Comparison of ENCODE assay signal across 11 cellular contexts in the genomic region with DNA sequence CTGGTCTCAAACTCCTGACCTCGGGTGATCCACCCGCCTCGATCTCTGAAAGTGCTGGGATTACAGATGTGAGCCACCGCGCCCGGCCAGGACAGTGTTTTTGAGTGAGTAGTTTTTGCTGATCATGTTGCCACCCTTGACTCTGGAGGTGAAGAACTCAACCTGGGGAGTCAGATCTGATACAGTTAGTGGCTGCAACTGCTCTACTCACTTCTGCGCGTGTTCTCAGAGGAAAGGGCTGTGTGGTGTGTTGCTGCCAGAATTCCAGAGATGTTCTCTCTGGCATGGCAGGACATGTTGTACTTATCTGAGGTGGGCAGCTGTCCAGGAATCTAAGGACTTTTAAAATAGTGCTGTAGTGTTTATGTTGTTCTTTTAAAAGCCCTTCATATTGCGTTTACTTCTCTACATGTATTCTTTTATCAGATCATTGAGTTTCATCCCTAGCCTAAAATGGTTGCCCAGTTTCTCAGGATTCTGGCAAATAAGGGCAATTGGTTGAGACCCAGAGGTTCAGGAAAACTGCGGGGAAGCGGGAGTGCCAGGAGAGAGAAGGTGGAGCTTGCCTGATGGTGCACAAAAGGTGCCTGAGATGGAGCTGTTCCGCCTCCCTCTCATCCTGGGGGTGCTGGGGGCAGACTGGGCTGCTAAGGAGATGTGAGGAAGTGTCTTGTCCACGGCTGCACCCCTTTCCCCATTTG.
DNase-seq lines count a peak whose midpoint lies in the region; ATAC-seq, FAIRE-seq and TF ChIP-seq lines count a peak whose summit lies in the region.
"Had no signal": no experiment of that assay in that cellular context is flagged by ENCODE, and none has a peak within 500 bp of the region (broad histone marks: within the 10 kb centered on the region; RNA-seq: fewer than 3 reads in every experiment).

No MANE protein-coding gene starts in this region.

- H3K36me3 Mint-ChIP-seq in H9 (ENCODE audit: insufficient read depth in 1 of 3, low read depth in 3 of 3), result no peaks in the 10 kb centered on the region

- no peak overlapping the region for H2AFZ ChIP-seq in H9 (ENCODE audit: low read length)

- H4K5ac ChIP-seq in H9 (ENCODE audit: insufficient read length, low read depth, low read length), result no peak overlapping the region

- no CpG with 5 or more reads among the region's 13 CpGs for WGBS in H9 (ENCODE audit: extremely low coverage, insufficient read length, low lambda C conversion rate)

- H2BK12ac ChIP-seq in H9 (ENCODE audit: insufficient read length, low read depth, low read length), result no peak overlapping the region

- H3K27me3 ChIP-seq in H9 (ENCODE audit: insufficient read depth, low read length), result no peaks in the 10 kb centered on the region
- H3K27me3 ChIP-seq in bronchial epithelial cell (ENCODE audit: control insufficient read depth, insufficient read depth, low read length), result no peaks in the 10 kb centered on the region
- H3K27me3 ChIP-seq in skeletal muscle satellite cell (ENCODE audit: control insufficient read depth, insufficient read depth, low read length), result no peaks in the 10 kb centered on the region

- H2BK20ac ChIP-seq in H9 (ENCODE audit: low read depth, low read length, poor library complexity, severe bottlenecking), result no peak overlapping the region

- in situ Hi-C loops in GM13976 (cut with MboI; ENCODE audit: low sequenced_read_pairs, unreplicated experiment), result no loop called here

- no peak overlapping the region for H3K27ac ChIP-seq in H9 (ENCODE audit: insufficient read length, low read depth, low read length)

- no peak overlapping the region for H3K23ac ChIP-seq in H9 (ENCODE audit: insufficient read length, low read depth, low read length)

- FAIRE-seq in bronchial epithelial cell (lab: Jason Lieb, UNC), result no peak

- H3K14ac ChIP-seq in H9 (ENCODE audit: insufficient read depth, low read length), result no peak overlapping the region

- no peaks in the 10 kb centered on the region for H4K20me1 ChIP-seq in H9 (ENCODE audit: control insufficient read depth, insufficient read depth, insufficient read length)

- DNase-seq in H9, result no peak
- DNase-seq in bronchial epithelial cell (ENCODE audit: low read depth), result peak; percentile 70
- DNase-seq in hepatic stellate cell (ENCODE audit: low spot score), result peak; percentile 31
- no peak for DNase-seq in GM13976 (ENCODE audit: low spot score)
- DNase-seq in SHP77 (lab: John Stamatoyannopoulos, UW), result no peak
- DNase-seq: CD4-positive, CD25-positive, alpha-beta regulatory T cell; effector CD4-positive, alpha-beta T cell had no signal

- H3K9me3 ChIP-seq in H9 (ENCODE audit: control insufficient read depth, low read depth, low read length), result no peaks in the 10 kb centered on the region
- no peaks in the 10 kb centered on the region for H3K9me3 ChIP-seq in skeletal muscle satellite cell (replicated peaks; ENCODE audit: low read length)

- H2BK5ac ChIP-seq in H9 (ENCODE audit: insufficient read length, low read length), result no peak overlapping the region

- H3K36me3 ChIP-seq in bronchial epithelial cell (ENCODE audit: control insufficient read depth, insufficient read depth, low read length) (no peaks in the 10 kb centered on the region), skeletal muscle satellite cell (ENCODE audit: insufficient read depth, low read length) (peaks cover 18% of the 10 kb centered on the region)

- H3K4me3 Mint-ChIP-seq in H9, result no peak overlapping the region
- H3K4me3 Mint-ChIP-seq: CD4-positive, CD25-positive, alpha-beta regulatory T cell had no signal

- peaks cover 15 to 28% of the 10 kb centered on the region in 2 experiments for H3K4me1 Mint-ChIP-seq in H9

- H3K27me3 Mint-ChIP-seq in H9 (ENCODE audit: low read depth), result no peaks in the 10 kb centered on the region
- H3K27me3 Mint-ChIP-seq: CD4-positive, CD25-positive, alpha-beta regulatory T cell had no signal

- no peak overlapping the region for H2BK15ac ChIP-seq in H9 (ENCODE audit: low read depth, low read length)

- no peak overlapping the region for H3K56ac ChIP-seq in H9 (ENCODE audit: insufficient read length, low read depth, low read length)

- no peaks in the 10 kb centered on the region for H3K79me2 ChIP-seq in H9 (ENCODE audit: insufficient read depth, low read length)

- H2BK120ac ChIP-seq in H9 (ENCODE audit: low read depth, low read length, poor library complexity, severe bottlenecking), result no peak overlapping the region

- TF ChIP-seq CTCF in H9 (conservative IDR thresholded peaks at IDR 0.05) (no peak), bronchial epithelial cell (IDR thresholded peaks at IDR 0.05; ENCODE audit: insufficient read depth, low read length, severe bottlenecking) (no peak), GM13976 (IDR thresholded peaks at IDR 0.05; ENCODE audit: borderline replicate concordance, control extremely low read depth, extremely low read depth, insufficient read depth, missing control alignments) (no peak)

- H2AK5ac ChIP-seq in H9 (ENCODE audit: insufficient read length, low read length), result no peak overlapping the region

- no peak overlapping the region for H3K18ac ChIP-seq in H9 (ENCODE audit: insufficient read length, low read depth, low read length)

- H3K4me1 ChIP-seq in H9 (ENCODE audit: insufficient read depth, low read length), result no peaks in the 10 kb centered on the region
- H3K4me1 ChIP-seq in skeletal muscle satellite cell (ENCODE audit: control insufficient read depth, insufficient read depth, low read length), result peaks cover 69% of the 10 kb centered on the region

- no peaks in the 10 kb centered on the region for H3K23me2 ChIP-seq in H9 (ENCODE audit: insufficient read length, low read depth, low read length, poor library complexity, severe bottlenecking)

- H3K4ac ChIP-seq in H9 (ENCODE audit: low read depth, low read length), result no peak overlapping the region

- H3K4me2 ChIP-seq in H9 (ENCODE audit: insufficient read depth, insufficient read length, low read length) (no peak overlapping the region), skeletal muscle satellite cell (ENCODE audit: low read length) (peak overlapping the region; percentile 68)

- no peak overlapping the region for H3T11ph ChIP-seq in H9 (ENCODE audit: low read length)

- H3K79me1 ChIP-seq in H9 (ENCODE audit: insufficient read depth, low read depth, low read length, poor library complexity, severe bottlenecking), result no peaks in the 10 kb centered on the region

- H3K9ac ChIP-seq in H9 (ENCODE audit: extremely low read depth, insufficient read length, low read length) (no peak overlapping the region), skeletal muscle satellite cell (ENCODE audit: low read depth, low read length) (peak overlapping the region; percentile 54)

- H3K4me3 ChIP-seq in bronchial epithelial cell (ENCODE audit: low read depth, low read length) (no peak overlapping the region), skeletal muscle satellite cell (ENCODE audit: low read length) (peak overlapping the region; percentile 33)

- no peak overlapping the region for H4K8ac ChIP-seq in H9 (replicated peaks; ENCODE audit: insufficient read length, low read depth, low read length)

- H3K9me3 Mint-ChIP-seq in H9, result peaks cover 0 to under 1% of the 10 kb centered on the region in 2 experiments; a peak in 1 of 5 replicates
- H3K9me3 Mint-ChIP-seq: CD4-positive, CD25-positive, alpha-beta regulatory T cell had no signal

- ATAC-seq in GM18867 (IDR thresholded peaks at IDR 0.05; ENCODE audit: unreplicated experiment) (no peak), GM19324 (IDR thresholded peaks at IDR 0.05; ENCODE audit: low FRiP score, unreplicated experiment) (no peak)
- ATAC-seq: left colon had no signal

- H4K91ac ChIP-seq in H9 (ENCODE audit: insufficient read length, low read depth, low read length), result no peak overlapping the region

- H3K27ac Mint-ChIP-seq in H9, result peak overlapping the region in 2 of 3 experiments; percentile 54 to 76; a peak in 4 of 7 replicates
- H3K27ac Mint-ChIP-seq: CD4-positive, CD25-positive, alpha-beta regulatory T cell had no signal

Comparison
In these comparisons a context has a peak if more than half of its experiments do, and no peak if none do; other contexts are left out.
1. DNase-seq: peak in bronchial epithelial cell (single experiment) and hepatic stellate cell (single experiment); none in H9 (single experiment), GM13976 (single experiment) and SHP77 (0 of 2).